ENCODE assay signal across 10 cellular contexts in the genomic region with DNA sequence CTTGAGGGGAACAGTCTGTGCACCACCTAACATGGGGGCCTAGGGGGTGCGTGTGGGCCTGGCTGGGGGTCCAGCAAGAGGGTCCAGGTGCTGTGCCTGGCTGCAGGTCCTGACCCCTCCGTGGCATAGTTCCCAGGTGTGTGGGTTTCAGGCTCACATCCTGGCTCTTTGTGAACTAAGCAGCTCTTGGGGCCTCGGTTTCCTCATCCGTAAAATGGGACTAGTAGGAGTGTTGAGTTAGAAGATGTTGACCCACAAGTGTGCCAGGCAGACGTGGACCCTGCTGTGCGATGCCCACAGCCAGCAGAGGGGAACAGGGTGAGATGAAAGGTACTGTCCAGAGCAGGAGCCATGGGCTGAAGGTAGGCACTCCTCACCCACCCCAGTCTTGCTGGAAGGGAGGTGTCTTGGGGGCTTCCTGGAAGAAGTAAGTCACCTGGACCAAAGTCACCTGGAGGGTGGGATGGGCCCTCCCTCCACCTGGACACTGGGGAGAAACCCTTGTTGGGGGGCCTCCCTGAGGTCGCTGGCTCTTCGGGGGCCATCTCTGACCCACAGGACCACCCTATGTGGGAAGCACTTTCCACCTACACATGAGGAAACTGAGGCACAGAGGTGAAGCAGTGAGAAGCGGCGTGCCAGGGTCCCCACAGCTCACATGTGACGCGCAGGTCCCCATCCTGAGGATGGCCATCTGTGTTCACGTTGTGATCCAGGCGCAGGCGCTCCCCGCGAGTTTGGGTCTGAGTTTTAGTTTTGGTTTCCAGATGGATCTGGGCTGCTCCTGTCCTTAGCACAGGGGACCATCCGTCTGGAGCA. TPM values are rescaled to one million over a fixed set of nuclear protein-coding genes. Genes with fewer than 3 reads are reported as not detected.
A peak's percentile ranks its signal among the peaks of the same experiment; 100 is the strongest.
DNase-seq lines count a peak whose midpoint lies in the region; ATAC-seq lines count a peak whose summit lies in the region.
"Had no signal": no experiment of that assay in that cellular context is flagged by ENCODE, and none has a peak within 500 bp of the region (broad histone marks: within the 10 kb centered on the region; RNA-seq: fewer than 3 reads in every experiment).

No MANE protein-coding gene starts in this region.

- H3K4me3 ChIP-seq in iPS-18c (ENCODE audit: insufficient read depth, low read depth, low read length): peak overlapping the region; percentile 62

- peak overlapping the region; percentile 12 for H3K4me3 Mint-ChIP-seq in activated CD4-positive, alpha-beta T cell treated with anti-CD3 and anti-CD28 coated beads for 36 hours
- peak overlapping the region; percentile 55 to 70 (median 58) for H3K4me3 Mint-ChIP-seq in T-cell

- POLR2A ChIA-PET in activated CD4-positive, alpha-beta T cell treated with anti-CD3 and anti-CD28 coated beads for 36 hours (lab: Charles Lee): no interaction called here
- POLR2A ChIA-PET in T-cell (lab: Charles Lee): no interaction called here

- no peak for DNase-seq in activated CD4-positive, alpha-beta T cell treated with anti-CD3 and anti-CD28 coated beads for 36 hours
- DNase-seq in activated CD4-positive, alpha-beta T cell treated with anti-CD3 and anti-CD28 coated beads, Interleukin-2, amount 50 U/mL, for 4 hours: no peak
- DNase-seq in T-cell (no peak), retina (peak; percentile 9)
- no peak for DNase-seq in effector CD8-positive, alpha-beta T cell (lab: John Stamatoyannopoulos, UW)
- DNase-seq: NCI-H1105 treated with DMSO at 0.1 percent for 48 hours had no signal

- CTCF ChIA-PET in activated CD4-positive, alpha-beta T cell treated with anti-CD3 and anti-CD28 coated beads for 36 hours (lab: Charles Lee): interaction anchor here (3.7 kb wide), 1 partner anchor 164 kb away, joined by 32 read pairs; no protein-coding TSS in a partner anchor
- CTCF ChIA-PET in T-cell (lab: Charles Lee): no interaction called here

- H3K27ac Mint-ChIP-seq in activated CD4-positive, alpha-beta T cell treated with anti-CD3 and anti-CD28 coated beads for 36 hours: no peak overlapping the region
- no peak overlapping the region for H3K27ac Mint-ChIP-seq in T-cell

- H3K27me3 Mint-ChIP-seq in activated CD4-positive, alpha-beta T cell treated with anti-CD3 and anti-CD28 coated beads for 36 hours: no peaks in the 10 kb centered on the region
- peaks cover 4 to 8% of the 10 kb centered on the region in 2 donors for H3K27me3 Mint-ChIP-seq in T-cell

- H3K36me3 Mint-ChIP-seq in activated CD4-positive, alpha-beta T cell treated with anti-CD3 and anti-CD28 coated beads for 36 hours (ENCODE audit: low read depth): no peaks in the 10 kb centered on the region
- no peaks in the 10 kb centered on the region for H3K36me3 Mint-ChIP-seq in T-cell

- H3K4me1 Mint-ChIP-seq in activated CD4-positive, alpha-beta T cell treated with anti-CD3 and anti-CD28 coated beads for 36 hours: peaks cover 3% of the 10 kb centered on the region
- H3K4me1 Mint-ChIP-seq in T-cell: peaks cover 2 to 5% (median 4%) of the 10 kb centered on the region in 3 donors

- intact Hi-C loops in activated CD4-positive, alpha-beta T cell treated with anti-CD3 and anti-CD28 coated beads for 36 hours (cut with DNase I, micrococcal nuclease): no loop called here

- ATAC-seq in activated CD4-positive, alpha-beta T cell treated with anti-CD3 and anti-CD28 coated beads for 36 hours: no peak
- no peak for ATAC-seq in T-cell (replicated peaks in 1 of 4)
- ATAC-seq in activated CD4-positive, CD25-positive, alpha-beta regulatory T cell treated with anti-CD3 and anti-CD28 coated beads, Interleukin-2, amount 50 U/mL, for 24 hours: no peak
- ATAC-seq in HG03520 (IDR thresholded peaks at IDR 0.05; ENCODE audit: unreplicated experiment): no peak

- H3K9me3 ChIP-seq in iPS-18c (ENCODE audit: control insufficient read depth, insufficient read depth, low read length): no peaks in the 10 kb centered on the region
- H3K9me3 ChIP-seq: neutrophil had no signal

- no peaks in the 10 kb centered on the region for H3K9me3 Mint-ChIP-seq in activated CD4-positive, alpha-beta T cell treated with anti-CD3 and anti-CD28 coated beads for 36 hours (ENCODE audit: low read depth)
- H3K9me3 Mint-ChIP-seq in T-cell: no peaks in the 10 kb centered on the region

RNA-seq across cellular contexts. Expression of gene ARHGEF16, which starts 1.4 kb away (rescaled TPM):
- total RNA-seq in activated CD4-positive, alpha-beta T cell treated with anti-CD3 and anti-CD28 coated beads for 36 hours: not detected
- under 1 TPM in 4 of 5 donors, not detected in 1; 0.22 to 0.44 (median 0.29) TPM for total RNA-seq in T-cell
